1 cellular context compared by ENCODE assay signal in the genomic region with DNA sequence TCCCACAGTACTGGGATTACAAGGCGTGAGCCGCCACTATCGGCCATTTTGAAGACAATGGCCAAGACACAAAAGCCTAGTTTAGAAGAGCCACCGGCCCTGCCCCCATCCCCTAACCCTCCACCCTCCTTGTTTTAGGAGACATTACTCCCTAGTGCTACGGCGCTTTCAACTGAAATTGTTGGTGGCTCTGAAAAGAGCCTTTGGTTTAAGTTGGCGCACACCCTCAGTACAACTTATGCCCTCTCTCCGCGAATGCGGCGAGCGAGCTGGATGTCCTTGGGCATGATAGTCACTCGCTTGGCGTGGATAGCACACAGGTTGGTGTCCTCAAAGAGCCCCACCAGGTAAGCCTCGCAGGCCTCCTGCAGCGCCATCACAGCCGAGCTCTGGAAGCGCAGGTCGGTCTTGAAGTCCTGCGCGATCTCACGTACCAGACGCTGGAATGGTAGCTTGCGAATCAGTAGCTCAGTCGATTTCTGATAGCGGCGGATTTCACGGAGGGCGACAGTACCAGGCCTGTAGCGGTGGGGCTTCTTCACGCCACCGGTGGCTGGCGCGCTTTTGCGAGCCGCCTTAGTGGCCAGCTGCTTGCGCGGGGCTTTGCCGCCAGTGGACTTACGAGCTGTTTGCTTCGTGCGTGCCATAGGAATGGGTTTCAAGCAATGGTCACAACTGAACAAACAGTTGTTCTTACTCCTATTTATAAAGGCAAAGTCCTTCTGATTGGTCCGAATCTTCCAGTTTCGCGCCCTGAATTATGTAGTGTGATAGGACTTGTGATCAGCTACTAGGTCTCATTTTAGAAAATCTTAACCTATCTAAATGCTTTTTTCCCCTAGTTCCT.
TF ChIP-seq lines count a peak whose summit lies in the region.

No MANE protein-coding gene starts in this region.

TF ChIP-seq in HepG2, 621 proteins besides CTCF, POLR2A, EP300 and RAD21 (continued from another document and continues in another):
- TF ChIP-seq, protein P1, sequence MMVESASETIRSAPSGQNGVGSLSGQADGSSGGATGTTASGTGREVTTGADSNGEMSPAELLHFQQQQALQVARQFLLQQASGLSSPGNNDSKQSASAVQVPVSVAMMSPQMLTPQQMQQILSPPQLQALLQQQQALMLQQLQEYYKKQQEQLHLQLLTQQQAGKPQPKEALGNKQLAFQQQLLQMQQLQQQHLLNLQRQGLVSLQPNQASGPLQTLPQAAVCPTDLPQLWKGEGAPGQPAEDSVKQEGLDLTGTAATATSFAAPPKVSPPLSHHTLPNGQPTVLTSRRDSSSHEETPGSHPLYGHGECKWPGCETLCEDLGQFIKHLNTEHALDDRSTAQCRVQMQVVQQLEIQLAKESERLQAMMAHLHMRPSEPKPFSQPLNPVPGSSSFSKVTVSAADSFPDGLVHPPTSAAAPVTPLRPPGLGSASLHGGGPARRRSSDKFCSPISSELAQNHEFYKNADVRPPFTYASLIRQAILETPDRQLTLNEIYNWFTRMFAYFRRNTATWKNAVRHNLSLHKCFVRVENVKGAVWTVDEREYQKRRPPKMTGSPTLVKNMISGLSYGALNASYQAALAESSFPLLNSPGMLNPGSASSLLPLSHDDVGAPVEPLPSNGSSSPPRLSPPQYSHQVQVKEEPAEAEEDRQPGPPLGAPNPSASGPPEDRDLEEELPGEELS (CRISPR knock-in tag; IDR thresholded peaks at IDR 0.05): no peak
- TF ChIP-seq ZNF138 (CRISPR knock-in tag; IDR thresholded peaks at IDR 0.05; ENCODE audit: low read depth) (0 out of 2 replicates have a peak, but pooled peaks have one; percentile 48), CENPX (CRISPR knock-in tag; IDR thresholded peaks at IDR 0.05) (no peak), ZNF333 (CRISPR knock-in tag; IDR thresholded peaks at IDR 0.05; ENCODE audit: borderline replicate concordance) (no peak), ZNF343 (CRISPR knock-in tag; IDR thresholded peaks at IDR 0.05) (no peak), SAFB2 (CRISPR knock-in tag; IDR thresholded peaks at IDR 0.05; ENCODE audit: borderline replicate concordance, low read depth) (no peak), KAT7 (CRISPR knock-in tag; IDR thresholded peaks at IDR 0.05; ENCODE audit: borderline replicate concordance) (no peak), ZFYVE20 (CRISPR knock-in tag; IDR thresholded peaks at IDR 0.05; ENCODE audit: borderline replicate concordance, low read depth) (peak; percentile 78; the same call in 1 of the 2 replicates), CBFB (CRISPR knock-in tag; IDR thresholded peaks at IDR 0.05) (no peak), ZNF569 (CRISPR knock-in tag; IDR thresholded peaks at IDR 0.05; ENCODE audit: borderline replicate concordance) (no peak), ZNF543 (CRISPR knock-in tag; IDR thresholded peaks at IDR 0.05) (no peak), ZNF530 (CRISPR knock-in tag; IDR thresholded peaks at IDR 0.05; ENCODE audit: low read depth) (no peak), RBM22 (optimal IDR thresholded peaks at IDR 0.05; ENCODE audit: low read length) (no peak), MED1 (CRISPR knock-in tag; IDR thresholded peaks at IDR 0.05) (peak; percentile 43; the same call in 1 of the 2 replicates), ZNF598 (CRISPR knock-in tag; IDR thresholded peaks at IDR 0.05; ENCODE audit: borderline replicate concordance) (peak; percentile 91; the same call in 1 of the 2 replicates), HOXA7 (CRISPR knock-in tag; IDR thresholded peaks at IDR 0.05) (no peak), FOSL2 (CRISPR knock-in tag; IDR thresholded peaks at IDR 0.05) (no peak), BCL6 (CRISPR knock-in tag; IDR thresholded peaks at IDR 0.05) (no peak), KDM1A (CRISPR knock-in tag; IDR thresholded peaks at IDR 0.05) (no peak), TARDBP (CRISPR knock-in tag; IDR thresholded peaks at IDR 0.05) (peak; percentile 69; the same call in 1 of the 2 replicates), KDM2A (CRISPR knock-in tag; IDR thresholded peaks at IDR 0.05; ENCODE audit: borderline replicate concordance, low read depth) (peak; percentile 80; the same call in 1 of the 2 replicates), REL (CRISPR knock-in tag; conservative IDR thresholded peaks at IDR 0.05) (no peak), SRY (CRISPR knock-in tag; IDR thresholded peaks at IDR 0.05) (peak; percentile 69; the same call in 1 of the 2 replicates), ZNF614 (CRISPR knock-in tag; IDR thresholded peaks at IDR 0.05; ENCODE audit: borderline replicate concordance) (no peak; the same call in 1 of the 2 replicates), ZNF20 (CRISPR knock-in tag; IDR thresholded peaks at IDR 0.05) (no peak), SMARCE1 (IDR thresholded peaks at IDR 0.05; ENCODE audit: borderline replicate concordance) (no peak), ZKSCAN8 (CRISPR knock-in tag; IDR thresholded peaks at IDR 0.05; ENCODE audit: borderline replicate concordance) (no peak), ZNF790 (CRISPR knock-in tag; IDR thresholded peaks at IDR 0.05; ENCODE audit: borderline replicate concordance) (no peak), CBX1 (IDR thresholded peaks at IDR 0.05; ENCODE audit: low read depth) (no peak), GTF2F1 (IDR thresholded peaks at IDR 0.05; ENCODE audit: low read length) (0 out of 2 replicates have a peak, but pooled peaks have one; percentile 22), NFE2L1 (CRISPR knock-in tag; IDR thresholded peaks at IDR 0.05; ENCODE audit: borderline replicate concordance) (no peak)
- TF ChIP-seq, protein P2, sequence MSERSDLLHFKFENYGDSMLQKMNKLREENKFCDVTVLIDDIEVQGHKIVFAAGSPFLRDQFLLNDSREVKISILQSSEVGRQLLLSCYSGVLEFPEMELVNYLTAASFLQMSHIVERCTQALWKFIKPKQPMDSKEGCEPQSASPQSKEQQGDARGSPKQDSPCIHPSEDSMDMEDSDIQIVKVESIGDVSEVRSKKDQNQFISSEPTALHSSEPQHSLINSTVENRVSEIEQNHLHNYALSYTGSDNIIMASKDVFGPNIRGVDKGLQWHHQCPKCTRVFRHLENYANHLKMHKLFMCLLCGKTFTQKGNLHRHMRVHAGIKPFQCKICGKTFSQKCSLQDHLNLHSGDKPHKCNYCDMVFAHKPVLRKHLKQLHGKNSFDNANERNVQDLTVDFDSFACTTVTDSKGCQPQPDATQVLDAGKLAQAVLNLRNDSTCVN (CRISPR knock-in tag; IDR thresholded peaks at IDR 0.05; ENCODE audit: borderline replicate concordance): no peak
- TF ChIP-seq, protein P3, sequence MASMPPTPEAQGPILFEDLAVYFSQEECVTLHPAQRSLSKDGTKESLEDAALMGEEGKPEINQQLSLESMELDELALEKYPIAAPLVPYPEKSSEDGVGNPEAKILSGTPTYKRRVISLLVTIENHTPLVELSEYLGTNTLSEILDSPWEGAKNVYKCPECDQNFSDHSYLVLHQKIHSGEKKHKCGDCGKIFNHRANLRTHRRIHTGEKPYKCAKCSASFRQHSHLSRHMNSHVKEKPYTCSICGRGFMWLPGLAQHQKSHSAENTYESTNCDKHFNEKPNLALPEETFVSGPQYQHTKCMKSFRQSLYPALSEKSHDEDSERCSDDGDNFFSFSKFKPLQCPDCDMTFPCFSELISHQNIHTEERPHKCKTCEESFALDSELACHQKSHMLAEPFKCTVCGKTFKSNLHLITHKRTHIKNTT (CRISPR knock-in tag; IDR thresholded peaks at IDR 0.05): no peak
- TF ChIP-seq, protein P4, sequence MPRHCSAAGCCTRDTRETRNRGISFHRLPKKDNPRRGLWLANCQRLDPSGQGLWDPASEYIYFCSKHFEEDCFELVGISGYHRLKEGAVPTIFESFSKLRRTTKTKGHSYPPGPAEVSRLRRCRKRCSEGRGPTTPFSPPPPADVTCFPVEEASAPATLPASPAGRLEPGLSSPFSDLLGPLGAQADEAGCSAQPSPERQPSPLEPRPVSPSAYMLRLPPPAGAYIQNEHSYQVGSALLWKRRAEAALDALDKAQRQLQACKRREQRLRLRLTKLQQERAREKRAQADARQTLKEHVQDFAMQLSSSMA (CRISPR knock-in tag; IDR thresholded peaks at IDR 0.05): peak; percentile 53; the same call in 1 of the 2 replicates
- TF ChIP-seq, protein P5, sequence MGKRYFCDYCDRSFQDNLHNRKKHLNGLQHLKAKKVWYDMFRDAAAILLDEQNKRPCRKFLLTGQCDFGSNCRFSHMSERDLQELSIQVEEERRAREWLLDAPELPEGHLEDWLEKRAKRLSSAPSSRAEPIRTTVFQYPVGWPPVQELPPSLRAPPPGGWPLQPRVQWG (CRISPR knock-in tag; IDR thresholded peaks at IDR 0.05; ENCODE audit: borderline replicate concordance, low read depth): no peak
- TF ChIP-seq, protein P6, sequence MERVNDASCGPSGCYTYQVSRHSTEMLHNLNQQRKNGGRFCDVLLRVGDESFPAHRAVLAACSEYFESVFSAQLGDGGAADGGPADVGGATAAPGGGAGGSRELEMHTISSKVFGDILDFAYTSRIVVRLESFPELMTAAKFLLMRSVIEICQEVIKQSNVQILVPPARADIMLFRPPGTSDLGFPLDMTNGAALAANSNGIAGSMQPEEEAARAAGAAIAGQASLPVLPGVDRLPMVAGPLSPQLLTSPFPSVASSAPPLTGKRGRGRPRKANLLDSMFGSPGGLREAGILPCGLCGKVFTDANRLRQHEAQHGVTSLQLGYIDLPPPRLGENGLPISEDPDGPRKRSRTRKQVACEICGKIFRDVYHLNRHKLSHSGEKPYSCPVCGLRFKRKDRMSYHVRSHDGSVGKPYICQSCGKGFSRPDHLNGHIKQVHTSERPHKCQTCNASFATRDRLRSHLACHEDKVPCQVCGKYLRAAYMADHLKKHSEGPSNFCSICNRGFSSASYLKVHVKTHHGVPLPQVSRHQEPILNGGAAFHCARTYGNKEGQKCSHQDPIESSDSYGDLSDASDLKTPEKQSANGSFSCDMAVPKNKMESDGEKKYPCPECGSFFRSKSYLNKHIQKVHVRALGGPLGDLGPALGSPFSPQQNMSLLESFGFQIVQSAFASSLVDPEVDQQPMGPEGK (CRISPR knock-in tag; IDR thresholded peaks at IDR 0.05): 0 out of 2 replicates have a peak, but pooled peaks have one; percentile 14
- TF ChIP-seq, protein P7, sequence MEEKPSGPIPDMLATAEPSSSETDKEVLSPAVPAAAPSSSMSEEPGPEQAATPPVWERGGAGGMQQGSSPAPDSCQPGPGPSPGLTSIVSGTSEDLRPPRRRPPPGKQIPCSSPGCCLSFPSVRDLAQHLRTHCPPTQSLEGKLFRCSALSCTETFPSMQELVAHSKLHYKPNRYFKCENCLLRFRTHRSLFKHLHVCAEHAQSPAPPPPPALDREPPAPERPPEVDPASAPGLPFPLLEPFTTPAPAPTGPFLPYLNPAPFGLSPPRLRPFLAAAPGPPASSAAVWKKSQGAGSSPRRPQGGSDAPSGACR (CRISPR knock-in tag; IDR thresholded peaks at IDR 0.05): 0 out of 2 replicates have a peak, but pooled peaks have one; percentile 35
- TF ChIP-seq, protein P8, sequence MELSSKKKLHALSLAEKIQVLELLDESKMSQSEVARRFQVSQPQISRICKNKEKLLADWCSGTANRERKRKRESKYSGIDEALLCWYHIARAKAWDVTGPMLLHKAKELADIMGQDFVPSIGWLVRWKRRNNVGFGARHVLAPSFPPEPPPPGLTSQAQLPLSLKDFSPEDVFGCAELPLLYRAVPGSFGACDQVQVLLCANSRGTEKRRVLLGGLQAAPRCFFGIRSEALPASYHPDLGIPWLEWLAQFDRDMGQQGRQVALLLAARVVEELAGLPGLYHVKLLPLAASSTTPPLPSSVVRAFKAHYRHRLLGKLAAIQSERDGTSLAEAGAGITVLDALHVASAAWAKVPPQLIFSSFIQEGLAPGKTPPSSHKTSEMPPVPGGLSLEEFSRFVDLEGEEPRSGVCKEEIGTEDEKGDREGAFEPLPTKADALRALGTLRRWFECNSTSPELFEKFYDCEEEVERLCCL (CRISPR knock-in tag; IDR thresholded peaks at IDR 0.05; ENCODE audit: borderline replicate concordance): no peak
- TF ChIP-seq, protein P9, sequence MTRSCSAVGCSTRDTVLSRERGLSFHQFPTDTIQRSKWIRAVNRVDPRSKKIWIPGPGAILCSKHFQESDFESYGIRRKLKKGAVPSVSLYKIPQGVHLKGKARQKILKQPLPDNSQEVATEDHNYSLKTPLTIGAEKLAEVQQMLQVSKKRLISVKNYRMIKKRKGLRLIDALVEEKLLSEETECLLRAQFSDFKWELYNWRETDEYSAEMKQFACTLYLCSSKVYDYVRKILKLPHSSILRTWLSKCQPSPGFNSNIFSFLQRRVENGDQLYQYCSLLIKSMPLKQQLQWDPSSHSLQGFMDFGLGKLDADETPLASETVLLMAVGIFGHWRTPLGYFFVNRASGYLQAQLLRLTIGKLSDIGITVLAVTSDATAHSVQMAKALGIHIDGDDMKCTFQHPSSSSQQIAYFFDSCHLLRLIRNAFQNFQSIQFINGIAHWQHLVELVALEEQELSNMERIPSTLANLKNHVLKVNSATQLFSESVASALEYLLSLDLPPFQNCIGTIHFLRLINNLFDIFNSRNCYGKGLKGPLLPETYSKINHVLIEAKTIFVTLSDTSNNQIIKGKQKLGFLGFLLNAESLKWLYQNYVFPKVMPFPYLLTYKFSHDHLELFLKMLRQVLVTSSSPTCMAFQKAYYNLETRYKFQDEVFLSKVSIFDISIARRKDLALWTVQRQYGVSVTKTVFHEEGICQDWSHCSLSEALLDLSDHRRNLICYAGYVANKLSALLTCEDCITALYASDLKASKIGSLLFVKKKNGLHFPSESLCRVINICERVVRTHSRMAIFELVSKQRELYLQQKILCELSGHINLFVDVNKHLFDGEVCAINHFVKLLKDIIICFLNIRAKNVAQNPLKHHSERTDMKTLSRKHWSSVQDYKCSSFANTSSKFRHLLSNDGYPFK (CRISPR knock-in tag; IDR thresholded peaks at IDR 0.05; ENCODE audit: borderline replicate concordance): peak; percentile 50; the same call in 1 of the 2 replicates
- TF ChIP-seq, protein P10, sequence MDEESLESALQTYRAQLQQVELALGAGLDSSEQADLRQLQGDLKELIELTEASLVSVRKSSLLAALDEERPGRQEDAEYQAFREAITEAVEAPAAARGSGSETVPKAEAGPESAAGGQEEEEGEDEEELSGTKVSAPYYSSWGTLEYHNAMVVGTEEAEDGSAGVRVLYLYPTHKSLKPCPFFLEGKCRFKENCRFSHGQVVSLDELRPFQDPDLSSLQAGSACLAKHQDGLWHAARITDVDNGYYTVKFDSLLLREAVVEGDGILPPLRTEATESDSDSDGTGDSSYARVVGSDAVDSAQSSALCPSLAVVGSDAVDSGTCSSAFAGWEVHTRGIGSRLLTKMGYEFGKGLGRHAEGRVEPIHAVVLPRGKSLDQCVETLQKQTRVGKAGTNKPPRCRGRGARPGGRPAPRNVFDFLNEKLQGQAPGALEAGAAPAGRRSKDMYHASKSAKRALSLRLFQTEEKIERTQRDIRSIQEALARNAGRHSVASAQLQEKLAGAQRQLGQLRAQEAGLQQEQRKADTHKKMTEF (CRISPR knock-in tag; IDR thresholded peaks at IDR 0.05): peak; percentile 51; the same call in 1 of the 2 replicates
- TF ChIP-seq, protein P11, sequence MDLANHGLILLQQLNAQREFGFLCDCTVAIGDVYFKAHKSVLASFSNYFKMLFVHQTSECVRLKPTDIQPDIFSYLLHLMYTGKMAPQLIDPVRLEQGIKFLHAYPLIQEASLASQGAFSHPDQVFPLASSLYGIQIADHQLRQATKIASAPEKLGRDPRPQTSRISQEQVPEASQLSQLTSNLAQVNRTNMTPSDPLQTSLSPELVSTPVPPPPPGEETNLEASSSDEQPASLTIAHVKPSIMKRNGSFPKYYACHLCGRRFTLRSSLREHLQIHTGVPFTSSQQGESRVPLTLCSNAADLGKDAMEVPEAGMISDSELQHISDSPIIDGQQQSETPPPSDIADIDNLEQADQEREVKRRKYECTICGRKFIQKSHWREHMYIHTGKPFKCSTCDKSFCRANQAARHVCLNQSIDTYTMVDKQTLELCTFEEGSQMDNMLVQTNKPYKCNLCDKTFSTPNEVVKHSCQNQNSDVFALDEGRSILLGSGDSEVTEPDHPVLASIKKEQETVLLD (CRISPR knock-in tag; IDR thresholded peaks at IDR 0.05; ENCODE audit: low read depth): no peak
- TF ChIP-seq, protein P12, sequence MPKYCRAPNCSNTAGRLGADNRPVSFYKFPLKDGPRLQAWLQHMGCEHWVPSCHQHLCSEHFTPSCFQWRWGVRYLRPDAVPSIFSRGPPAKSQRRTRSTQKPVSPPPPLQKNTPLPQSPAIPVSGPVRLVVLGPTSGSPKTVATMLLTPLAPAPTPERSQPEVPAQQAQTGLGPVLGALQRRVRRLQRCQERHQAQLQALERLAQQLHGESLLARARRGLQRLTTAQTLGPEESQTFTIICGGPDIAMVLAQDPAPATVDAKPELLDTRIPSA (CRISPR knock-in tag; IDR thresholded peaks at IDR 0.05; ENCODE audit: borderline replicate concordance): no peak
